ENCODE assay signal across 12 cellular contexts in the genomic region with DNA sequence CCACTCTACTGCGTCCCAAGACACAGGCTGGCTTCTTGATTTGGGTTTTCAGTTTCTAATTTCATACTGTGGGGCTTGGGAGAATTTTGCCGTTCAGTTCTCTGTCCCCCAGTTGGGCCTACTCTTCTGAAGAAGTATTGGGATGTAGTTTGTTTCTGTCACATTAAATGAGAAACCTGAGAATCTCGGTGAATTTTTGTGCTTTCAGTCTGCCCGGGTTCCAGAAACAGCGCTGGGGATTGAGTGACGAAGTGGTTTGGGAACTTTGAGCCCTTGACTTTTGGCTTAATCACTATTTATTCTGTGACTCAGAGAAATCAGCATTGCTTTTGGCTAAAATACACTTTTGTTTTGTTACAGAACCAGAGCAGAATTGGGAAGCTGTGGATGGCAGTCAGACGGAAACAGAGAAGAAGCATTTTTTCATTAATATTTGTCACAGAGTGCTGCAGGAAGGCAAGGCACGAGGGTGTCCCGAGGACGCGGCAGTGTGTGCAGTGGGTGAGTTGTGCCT.
A peak's percentile ranks its signal among the peaks of the same experiment; 100 is the strongest.
DNase-seq lines count a peak whose midpoint lies in the region; ATAC-seq and TF ChIP-seq lines count a peak whose summit lies in the region.
"Had no signal": no experiment of that assay in that cellular context is flagged by ENCODE, and none has a peak within 500 bp of the region (broad histone marks: within the 10 kb centered on the region; RNA-seq: fewer than 3 reads in every experiment).

No MANE protein-coding gene starts in this region.

- intact Hi-C loops in activated naive CD4-positive, alpha-beta T cell treated with anti-CD3 and anti-CD28 coated beads for 36 hours (cut with micrococcal nuclease): loop anchor here (2.0 kb wide), 1 partner anchor 36 kb away; no protein-coding TSS in a partner anchor

- no peaks in the 10 kb centered on the region for H3K27me3 Mint-ChIP-seq in activated naive CD4-positive, alpha-beta T cell treated with anti-CD3 and anti-CD28 coated beads for 36 hours (ENCODE audit: low read depth)
- H3K27me3 Mint-ChIP-seq: activated CD8-positive, alpha-beta T cell treated with anti-CD3 and anti-CD28 coated beads for 36 hours; activated naive CD8-positive, alpha-beta T cell treated with anti-CD3 and anti-CD28 coated beads for 36 hours had no signal

- DNase-seq in HT1080 (ENCODE audit: low read depth): peak; percentile 76
- DNase-seq in brain microvascular endothelial cell: peak; percentile 67
- DNase-seq in kidney tubule cell (ENCODE audit: low spot score): peak; percentile 8
- DNase-seq in stromal cell of bone marrow (ENCODE audit: low read depth): peak; percentile 79
- DNase-seq in HuH-7 (ENCODE audit: low spot score): no peak
- DNase-seq in activated naive CD4-positive, alpha-beta T cell treated with anti-CD3 and anti-CD28 coated beads for 36 hours: no peak
- DNase-seq: activated CD8-positive, alpha-beta T cell treated with anti-CD3 and anti-CD28 coated beads for 36 hours; activated naive CD8-positive, alpha-beta T cell treated with anti-CD3 and anti-CD28 coated beads for 36 hours had no signal

- peaks cover 36% of the 10 kb centered on the region for H3K36me3 Mint-ChIP-seq in activated naive CD4-positive, alpha-beta T cell treated with anti-CD3 and anti-CD28 coated beads for 36 hours (ENCODE audit: low read depth)

- peak overlapping the region; percentile 15 for H3K4me3 ChIP-seq in brain microvascular endothelial cell (ENCODE audit: low read depth, low read length)
- H3K4me3 ChIP-seq: HAP-1 had no signal

- peak overlapping the region; percentile 77 for H3K27ac ChIP-seq in brain microvascular endothelial cell
- H3K27ac ChIP-seq: KMS-11 had no signal

- H3K4me1 Mint-ChIP-seq in activated naive CD4-positive, alpha-beta T cell treated with anti-CD3 and anti-CD28 coated beads for 36 hours (ENCODE audit: low read depth): peaks cover 9% of the 10 kb centered on the region

- no peak for TF ChIP-seq CTCF in brain microvascular endothelial cell (IDR thresholded peaks at IDR 0.05; ENCODE audit: low read depth, low read length, missing control alignments)

- H3K27me3 ChIP-seq in brain microvascular endothelial cell (replicated peaks): no peaks in the 10 kb centered on the region

- no peak for ATAC-seq in HG02623 (IDR thresholded peaks at IDR 0.05; ENCODE audit: unreplicated experiment)
- ATAC-seq: activated CD8-positive, alpha-beta T cell treated with anti-CD3 and anti-CD28 coated beads for 36 hours had no signal

- H3K27ac Mint-ChIP-seq in activated naive CD4-positive, alpha-beta T cell treated with anti-CD3 and anti-CD28 coated beads for 36 hours: no peak overlapping the region
- H3K27ac Mint-ChIP-seq: activated naive CD8-positive, alpha-beta T cell treated with anti-CD3 and anti-CD28 coated beads for 36 hours had no signal

- H3K36me3 ChIP-seq in brain microvascular endothelial cell (replicated peaks): peaks cover 22% of the 10 kb centered on the region

- no peak overlapping the region for H3K4me3 Mint-ChIP-seq in activated naive CD4-positive, alpha-beta T cell treated with anti-CD3 and anti-CD28 coated beads for 36 hours
- H3K4me3 Mint-ChIP-seq: activated CD8-positive, alpha-beta T cell treated with anti-CD3 and anti-CD28 coated beads for 36 hours; activated naive CD8-positive, alpha-beta T cell treated with anti-CD3 and anti-CD28 coated beads for 36 hours; T-helper 2 cell treated with Interferon-gamma antibody and Interleukin-4, amounts not matched to agents 5 μg/mL and 100 μg/mL, for 36 hours had no signal

- in situ Hi-C loops in brain microvascular endothelial cell (cut with HindIII; ENCODE audit: low pct_ligation_motif_present, low sequenced_read_pairs): no loop called here

- CTCF ChIA-PET in activated naive CD4-positive, alpha-beta T cell treated with anti-CD3 and anti-CD28 coated beads for 36 hours (lab: Charles Lee): interaction anchor here (0.5 kb wide), 1 partner anchor 145 kb away, joined by 4 read pairs; no protein-coding TSS in a partner anchor

- no peaks in the 10 kb centered on the region for H3K9me3 Mint-ChIP-seq in activated naive CD4-positive, alpha-beta T cell treated with anti-CD3 and anti-CD28 coated beads for 36 hours
- H3K9me3 Mint-ChIP-seq: activated CD8-positive, alpha-beta T cell treated with anti-CD3 and anti-CD28 coated beads for 36 hours; activated naive CD8-positive, alpha-beta T cell treated with anti-CD3 and anti-CD28 coated beads for 36 hours; T-helper 2 cell treated with Interferon-gamma antibody and Interleukin-4, amounts not matched to agents 5 μg/mL and 100 μg/mL, for 36 hours had no signal

Comparison
In these comparisons a context has a peak if more than half of its experiments do, and no peak if none do; other contexts are left out.
1. DNase-seq: peak in HT1080 (single experiment), brain microvascular endothelial cell (single experiment), kidney tubule cell (single experiment) and stromal cell of bone marrow (single experiment); none in HuH-7 (single experiment) and activated naive CD4-positive, alpha-beta T cell treated with anti-CD3 and anti-CD28 coated beads for 36 hours (single experiment).